In the genomic region with DNA sequence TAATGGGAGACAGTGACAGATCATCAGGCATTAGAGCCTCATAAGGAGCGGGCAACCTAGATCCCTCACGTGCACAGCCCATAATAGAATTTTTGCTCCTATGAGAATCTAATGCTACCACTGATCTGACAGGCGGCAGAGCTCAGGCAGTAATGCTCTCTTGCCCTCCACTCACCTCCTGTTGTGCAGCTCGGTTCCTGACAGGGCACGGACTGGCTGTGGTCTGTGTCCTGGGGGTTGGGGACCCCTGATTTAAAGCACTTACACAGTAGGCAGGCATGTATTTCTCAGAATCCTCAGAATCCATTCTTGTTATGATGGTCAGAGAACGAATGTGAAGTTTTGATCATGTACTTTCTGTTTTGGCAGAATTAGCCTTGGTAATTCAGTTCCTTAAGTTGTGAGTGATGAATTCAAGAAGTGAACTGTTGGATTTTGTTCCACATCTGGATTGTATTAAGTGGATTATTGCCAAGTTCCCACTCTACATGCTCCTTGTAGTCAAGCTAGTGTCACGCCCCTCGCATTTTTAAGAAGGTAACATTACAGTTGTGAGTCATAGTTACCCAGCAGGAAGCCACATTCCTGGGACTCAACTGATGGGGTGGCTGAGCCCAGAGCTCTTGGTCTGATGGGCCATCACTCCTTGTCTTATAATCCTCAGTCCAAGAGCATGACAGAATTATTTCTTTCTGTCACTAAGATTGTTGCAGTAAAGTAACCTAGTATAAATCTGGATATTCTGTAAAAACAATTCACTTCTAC, we compare ENCODE assay signal across 11 cellular contexts.
A peak's percentile ranks its signal among the peaks of the same experiment; 100 is the strongest.
DNase-seq lines count a peak whose midpoint lies in the region; ATAC-seq and TF ChIP-seq lines count a peak whose summit lies in the region.
"Had no signal": no experiment of that assay in that cellular context is flagged by ENCODE, and none has a peak within 500 bp of the region (broad histone marks: within the 10 kb centered on the region; RNA-seq: fewer than 3 reads in every experiment).

No MANE protein-coding gene starts in this region.

- no peak overlapping the region for H3K4me3 ChIP-seq in thyroid gland (replicated peaks in 1 of 3)
- H3K4me3 ChIP-seq in neuronal stem cell (ENCODE audit: low read length in 2 of 2): no peak overlapping the region

- H3K9me3 ChIP-seq in thyroid gland (no peaks in the 10 kb centered on the region), neuronal stem cell (replicated peaks in 1 of 2; ENCODE audit: control insufficient read depth in 2 of 2, insufficient read depth in 1 of 2, low read depth in 1 of 2, low read length in 2 of 2) (peaks cover 3 to 7% of the 10 kb centered on the region in 2 donors)

- peak overlapping the region in 2 of 3 donors; percentile 15 to 41 for H3K27ac ChIP-seq in thyroid gland
- no peak overlapping the region for H3K27ac ChIP-seq in neuronal stem cell (replicated peaks; ENCODE audit: low read length)
- H3K27ac ChIP-seq: 22Rv1 had no signal

- H4K8ac ChIP-seq in neuronal stem cell (ENCODE audit: low read depth, low read length): no peak overlapping the region

- intact Hi-C loops in thyroid gland (cut with DNase I): no loop called here

- H3K4me2 ChIP-seq in neuronal stem cell (ENCODE audit: insufficient read depth, low read length, poor library complexity, severe bottlenecking): no peak overlapping the region

- no peak for TF ChIP-seq POLR2A in thyroid gland (IDR thresholded peaks at IDR 0.05)

- H2BK15ac ChIP-seq in neuronal stem cell (ENCODE audit: low read length): no peak overlapping the region

- H3K27me3 Mint-ChIP-seq in effector memory CD8-positive, alpha-beta T cell: no peaks in the 10 kb centered on the region
- H3K27me3 Mint-ChIP-seq: activated naive CD8-positive, alpha-beta T cell treated with anti-CD3 and anti-CD28 coated beads, Interleukin-2, amount 50 U/mL, for 24 hours had no signal

- H3K14ac ChIP-seq in neuronal stem cell (ENCODE audit: low read length): no peak overlapping the region

- no peak overlapping the region for H3K23ac ChIP-seq in neuronal stem cell (ENCODE audit: low read depth, low read length, poor library complexity)

- no peak overlapping the region for H3K9ac ChIP-seq in neuronal stem cell (ENCODE audit: low read depth, low read length, poor library complexity)

- no peak overlapping the region for H2BK120ac ChIP-seq in neuronal stem cell (ENCODE audit: low read depth, low read length)

- H2AK5ac ChIP-seq in neuronal stem cell (ENCODE audit: low read depth, low read length): no peak overlapping the region

- H2BK12ac ChIP-seq in neuronal stem cell (ENCODE audit: low read length): no peak overlapping the region

- no peaks in the 10 kb centered on the region for H3K4me1 Mint-ChIP-seq in effector memory CD8-positive, alpha-beta T cell (ENCODE audit: low read depth in 2 of 2)
- H3K4me1 Mint-ChIP-seq: activated naive CD8-positive, alpha-beta T cell treated with anti-CD3 and anti-CD28 coated beads, Interleukin-2, amount 50 U/mL, for 24 hours had no signal

- H2AFZ ChIP-seq in neuronal stem cell (ENCODE audit: low read length): no peak overlapping the region

- H3K36me3 Mint-ChIP-seq in effector memory CD8-positive, alpha-beta T cell (ENCODE audit: insufficient read depth): no peaks in the 10 kb centered on the region

- 62 to 76% methylated on average over 8 of the region's 8 CpGs for WGBS in thyroid gland, 2 donors
- no CpG with 5 or more reads among the region's 8 CpGs for WGBS in neuronal stem cell (ENCODE audit: extremely low coverage in 2 of 2, insufficient read length in 2 of 2, insufficient replicate concordance in 1 of 2), 2 donors

- H2BK5ac ChIP-seq in neuronal stem cell (ENCODE audit: low read length): no peak overlapping the region

- no peak overlapping the region for H3K27ac Mint-ChIP-seq in effector memory CD8-positive, alpha-beta T cell
- H3K27ac Mint-ChIP-seq: activated naive CD8-positive, alpha-beta T cell treated with anti-CD3 and anti-CD28 coated beads, Interleukin-2, amount 50 U/mL, for 24 hours had no signal

- no peak overlapping the region for H4K91ac ChIP-seq in neuronal stem cell (ENCODE audit: low read depth, low read length, poor library complexity)

- no peak overlapping the region for H3K18ac ChIP-seq in neuronal stem cell (ENCODE audit: low read length)

- DNase-seq in DMS53 (lab: John Stamatoyannopoulos, UW) (peak; percentile 12), DMS53 treated with DMSO at 0.1 percent for 48 hours (lab: John Stamatoyannopoulos, UW; ENCODE audit: unreplicated experiment) (no peak), T1000 (lab: John Stamatoyannopoulos, UW) (peak; percentile 51), glomerular visceral epithelial cell (ENCODE audit: extremely low spot score) (peak; percentile 85), thyroid gland (peak; percentile 62 to 69), OCI-M1 (lab: John Stamatoyannopoulos, UW) (no peak), neuronal stem cell (ENCODE audit: low spot score) (no peak)
- DNase-seq in effector memory CD8-positive, alpha-beta T cell: no peak
- DNase-seq: activated naive CD8-positive, alpha-beta T cell treated with anti-CD3 and anti-CD28 coated beads, Interleukin-2, amount 50 U/mL, for 24 hours; small intestine had no signal

- H3K4ac ChIP-seq in neuronal stem cell (ENCODE audit: low read length): no peak overlapping the region

- no peak overlapping the region for H3K4me3 Mint-ChIP-seq in effector memory CD8-positive, alpha-beta T cell
- H3K4me3 Mint-ChIP-seq: activated naive CD8-positive, alpha-beta T cell treated with anti-CD3 and anti-CD28 coated beads, Interleukin-2, amount 50 U/mL, for 24 hours had no signal

- TF ChIP-seq CTCF in thyroid gland (IDR thresholded peaks at IDR 0.05): no peak

- peaks cover 3% of the 10 kb centered on the region for H3K79me1 ChIP-seq in neuronal stem cell (ENCODE audit: low read depth, low read length)

- peaks cover 8 to 11% of the 10 kb centered on the region in 2 donors for H3K4me1 ChIP-seq in thyroid gland
- peaks cover 0 to 4% of the 10 kb centered on the region in 2 donors for H3K4me1 ChIP-seq in neuronal stem cell (ENCODE audit: control insufficient read depth in 2 of 2, insufficient read depth in 1 of 2, low read depth in 1 of 2, low read length in 2 of 2)

- H3K27me3 ChIP-seq in thyroid gland (no peaks in the 10 kb centered on the region), neuronal stem cell (ENCODE audit: control insufficient read depth in 3 of 3, insufficient read depth in 3 of 3, low read depth in 1 of 3, low read length in 3 of 3) (no peaks in the 10 kb centered on the region)

- ATAC-seq in effector memory CD8-positive, alpha-beta T cell (replicated peaks): no peak
- ATAC-seq: activated naive CD8-positive, alpha-beta T cell treated with anti-CD3 and anti-CD28 coated beads, Interleukin-2, amount 50 U/mL, for 24 hours had no signal

- no peaks in the 10 kb centered on the region for H3K36me3 ChIP-seq in thyroid gland
- peaks cover 0 to 2% of the 10 kb centered on the region in 2 donors for H3K36me3 ChIP-seq in neuronal stem cell (replicated peaks in 1 of 2; ENCODE audit: control insufficient read depth in 2 of 2, insufficient read depth in 2 of 2, low read length in 2 of 2)

- H3K9me3 Mint-ChIP-seq in effector memory CD8-positive, alpha-beta T cell: peaks cover 0 to 7% of the 10 kb centered on the region in 2 donors

Comparison
In these comparisons a context has a peak if more than half of its experiments do, and no peak if none do; other contexts are left out.
1. DNase-seq: peak in DMS53 (single experiment), T1000 (single experiment), glomerular visceral epithelial cell (single experiment) and thyroid gland (2 of 2); none in DMS53 treated with DMSO at 0.1 percent for 48 hours (single experiment), OCI-M1 (single experiment), neuronal stem cell (single experiment) and effector memory CD8-positive, alpha-beta T cell (0 of 3).